Comparison of ENCODE assay signal across 11 cellular contexts in the genomic region with DNA sequence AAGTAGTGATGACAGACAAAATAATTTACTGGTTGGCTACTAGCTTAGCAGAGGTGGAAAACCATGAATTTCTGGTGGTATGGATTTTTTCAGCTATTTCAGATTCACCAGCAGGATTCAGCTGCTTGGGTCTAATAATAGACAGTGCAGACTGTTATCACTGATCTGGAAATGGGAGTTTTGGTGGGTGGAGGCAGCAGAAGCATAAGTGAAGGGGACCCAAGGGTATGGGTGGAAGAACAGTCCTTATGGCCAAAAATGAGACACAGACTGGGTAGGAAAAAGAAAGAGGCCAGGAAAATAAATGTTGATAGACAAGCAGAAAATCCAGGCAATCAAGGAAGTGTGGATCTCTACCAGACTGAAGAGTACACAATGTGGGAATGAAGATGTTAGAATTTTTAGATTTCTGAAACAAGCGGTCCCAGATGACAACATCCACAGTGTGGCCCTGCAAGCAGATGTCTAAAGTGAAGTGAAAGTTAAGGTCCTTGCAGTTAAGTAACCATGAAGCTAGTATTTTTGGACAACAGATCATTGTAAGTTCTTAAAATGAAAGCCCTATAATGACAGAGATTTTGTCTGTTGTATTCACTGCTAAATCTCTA. TPM values are rescaled to one million over a fixed set of nuclear protein-coding genes. Genes with fewer than 3 reads are reported as not detected.
DNase-seq lines count a peak whose midpoint lies in the region; ATAC-seq and TF ChIP-seq lines count a peak whose summit lies in the region.
"Had no signal": no experiment of that assay in that cellular context is flagged by ENCODE, and none has a peak within 500 bp of the region (broad histone marks: within the 10 kb centered on the region; RNA-seq: fewer than 3 reads in every experiment).

No MANE protein-coding gene starts in this region.

- no peaks in the 10 kb centered on the region for H3K9me3 ChIP-seq in smooth muscle cell (replicated peaks; ENCODE audit: low read depth)

- peaks cover 13% of the 10 kb centered on the region for H3K79me2 ChIP-seq in smooth muscle cell (ENCODE audit: low read depth)

- no peaks in the 10 kb centered on the region for H3F3A ChIP-seq in smooth muscle cell (ENCODE audit: low read depth)

- H3K27me3 ChIP-seq in smooth muscle cell (ENCODE audit: low read depth), result no peaks in the 10 kb centered on the region

- 100% methylated on average over 1 of the region's 1 CpG for WGBS in smooth muscle cell (ENCODE audit: low lambda C conversion rate)

- TF ChIP-seq CTCF in smooth muscle cell (IDR thresholded peaks at IDR 0.05; ENCODE audit: borderline replicate concordance, insufficient read depth, poor library complexity, severe bottlenecking), result no peak

- DNase-seq in medulla oblongata (ENCODE audit: extremely low spot score), result peak; percentile 57
- DNase-seq in NCI-H82 (lab: John Stamatoyannopoulos, UW), result no peak
- no peak for DNase-seq in AG20443 (ENCODE audit: low spot score)
- DNase-seq in activated CD4-positive, alpha-beta T cell treated with anti-CD3 and anti-CD28 coated beads for 1 hour, result no peak
- no peak for DNase-seq in smooth muscle cell (lab: John Stamatoyannopoulos, UW; ENCODE audit: unreplicated experiment)
- DNase-seq: activated gamma-delta T cell treated with Interleukin-2 at 50 U/mL for 16 hours, NCI-H2029 treated with DMSO at 0.1 percent for 48 hours, T-cell had no signal

- no peaks in the 10 kb centered on the region for H3K4me1 ChIP-seq in smooth muscle cell (ENCODE audit: low read depth)

- H3K9ac ChIP-seq in smooth muscle cell (ENCODE audit: low read depth), result no peak overlapping the region

- H3K36me3 ChIP-seq in smooth muscle cell (ENCODE audit: low read depth), result no peaks in the 10 kb centered on the region

- no peak overlapping the region for H3K4me2 ChIP-seq in smooth muscle cell

- ATAC-seq in GM18511 (IDR thresholded peaks at IDR 0.05; ENCODE audit: unreplicated experiment) (peak; percentile 81), GM21447 (IDR thresholded peaks at IDR 0.05; ENCODE audit: unreplicated experiment) (peak; percentile 74), HG03280 (IDR thresholded peaks at IDR 0.05; ENCODE audit: unreplicated experiment) (peak; percentile 71)
- ATAC-seq: T-cell had no signal

- H3K4me3 ChIP-seq in smooth muscle cell, result no peak overlapping the region

- H3K27ac ChIP-seq in smooth muscle cell (ENCODE audit: low read depth), result no peak overlapping the region

- peaks cover 25% of the 10 kb centered on the region for H4K20me1 ChIP-seq in smooth muscle cell (ENCODE audit: low read depth)

- H2AFZ ChIP-seq in smooth muscle cell (ENCODE audit: low read depth), result no peak overlapping the region

RNA-seq across cellular contexts. Expression of a gene that starts 24.7 kb away (rescaled TPM):
- total RNA-seq in smooth muscle cell, result 13.5 and 18.8 TPM in 2 replicates
- 2.2 and 4.5 TPM in 2 replicates for polyA plus RNA-seq in smooth muscle cell
